Comparison of ENCODE assay signal across 21 cellular contexts in genomic region chr6:168091381-168092264, GRCh38. TPM values are rescaled to one million over a fixed set of nuclear protein-coding genes. Genes with fewer than 3 reads are reported as not detected.
"Had no signal": no experiment of that assay in that cellular context is flagged by ENCODE, and none has a peak within 500 bp of the region (broad histone marks: within the 10 kb centered on the region; RNA-seq: fewer than 3 reads in every experiment).

No MANE protein-coding gene starts in this region.

- H3K36me3 Mint-ChIP-seq: activated naive CD4-positive, alpha-beta T cell treated with anti-CD3 and anti-CD28 coated beads, Interleukin-2, amount 10 ng/mL, durations not matched to agents 7 days and 5 days had no signal

- H3K27me3 ChIP-seq: pancreas, suprapubic skin had no signal

- H3K4me1 ChIP-seq: pancreas, suprapubic skin had no signal

- H3K27me3 Mint-ChIP-seq: activated naive CD4-positive, alpha-beta T cell treated with anti-CD3 and anti-CD28 coated beads, Interleukin-2, amount 10 ng/mL, durations not matched to agents 7 days and 5 days; activated T-helper 17 cell treated with anti-CD3 and anti-CD28 coated beads, Interleukin-2, amount 50 U/mL, for 72 hours had no signal

- H3K4me3 Mint-ChIP-seq: activated naive CD4-positive, alpha-beta T cell treated with anti-CD3 and anti-CD28 coated beads, Interleukin-2, amount 10 ng/mL, durations not matched to agents 7 days and 5 days; activated T-helper 17 cell treated with anti-CD3 and anti-CD28 coated beads, Interleukin-2, amount 50 U/mL, for 72 hours; T-helper 17 cell had no signal

- ATAC-seq: activated T-helper 17 cell treated with anti-CD3 and anti-CD28 coated beads, Interleukin-2, amount 50 U/mL, for 72 hours; pancreas; stimulated activated naive CD8-positive, alpha-beta T cell treated with anti-CD3 and anti-CD28 coated beads, Interleukin-15, Interleukin-2, amounts not matched to agents 100 U/mL and 50 U/mL, for 24 hours; T-helper 17 cell had no signal

- H3K4me1 Mint-ChIP-seq: activated naive CD4-positive, alpha-beta T cell treated with anti-CD3 and anti-CD28 coated beads, Interleukin-2, amount 10 ng/mL, durations not matched to agents 7 days and 5 days; activated T-helper 17 cell treated with anti-CD3 and anti-CD28 coated beads, Interleukin-2, amount 50 U/mL, for 72 hours; T-helper 17 cell had no signal

- H3K27ac ChIP-seq: epithelial cell of prostate, pancreas, suprapubic skin, WERI-Rb-1 had no signal

- DNase-seq: activated CD4-positive, alpha-beta T cell treated with anti-CD3 and anti-CD28 coated beads, Interleukin-2, amount 50 U/mL, for 48 hours; activated naive CD4-positive, alpha-beta T cell treated with anti-CD3 and anti-CD28 coated beads, Interleukin-2, amount 10 ng/mL, durations not matched to agents 7 days and 5 days; foreskin melanocyte; head of caudate nucleus; kidney glomerular epithelial cell; midbrain; retina; stimulated activated CD4-positive, alpha-beta T cell treated with anti-CD3 and anti-CD28 coated beads, Interleukin-4, amount 100 ng/mL, for 4 hours; stimulated activated CD8-positive, alpha-beta memory T cell treated with anti-CD3 and anti-CD28 coated beads, Interleukin-4, amount 100 ng/mL, for 48 hours; stimulated activated naive CD8-positive, alpha-beta T cell treated with anti-CD3 and anti-CD28 coated beads, Interleukin-15, Interleukin-2, amounts not matched to agents 100 U/mL and 50 U/mL, for 24 hours; T-helper 17 cell; trophoblast cell; WERI-Rb-1 had no signal

- H3K9me3 ChIP-seq: pancreas, suprapubic skin had no signal

- H3K36me3 ChIP-seq: pancreas, suprapubic skin, WERI-Rb-1 had no signal

- H3K27ac Mint-ChIP-seq: activated naive CD4-positive, alpha-beta T cell treated with anti-CD3 and anti-CD28 coated beads, Interleukin-2, amount 10 ng/mL, durations not matched to agents 7 days and 5 days; activated T-helper 17 cell treated with anti-CD3 and anti-CD28 coated beads, Interleukin-2, amount 50 U/mL, for 72 hours; T-helper 17 cell had no signal

- H3K4me3 ChIP-seq: lung, pancreas, suprapubic skin had no signal

RNA-seq across cellular contexts. Expression of gene FRMD1, which starts 12.6 kb away (rescaled TPM):
- total RNA-seq: activated T-helper 17 cell treated with anti-CD3 and anti-CD28 coated beads, Interleukin-2, amount 50 U/mL, for 72 hours; dermis microvascular lymphatic vessel endothelial cell; fibroblast of lung; pancreas; skeletal muscle tissue; T-helper 17 cell had no signal
